ENCODE assay signal across 19 cellular contexts in genomic region chr2:86283461-86284030, GRCh38. TPM values are rescaled to one million over a fixed set of nuclear protein-coding genes. Genes with fewer than 3 reads are reported as not detected.
DNase-seq lines count a peak whose midpoint lies in the region; ATAC-seq and FAIRE-seq lines count a peak whose summit lies in the region.
"Had no signal": no experiment of that assay in that cellular context is flagged by ENCODE, and none has a peak within 500 bp of the region (broad histone marks: within the 10 kb centered on the region; RNA-seq: fewer than 3 reads in every experiment).

No MANE protein-coding gene starts in this region.

- no peak for FAIRE-seq in small intestine (lab: Jason Lieb, UNC)
- FAIRE-seq: D721Med had no signal

- 44 to 67% (median 52%) methylated on average over 4 of the region's 4 CpGs for WGBS in small intestine, 3 donors

- H3K4me3 ChIP-seq in small intestine (ENCODE audit: low read depth in 1 of 2, low read length in 2 of 2): no peak overlapping the region
- H3K4me3 ChIP-seq: colonic mucosa, MG63 had no signal

- DNase-seq in M059J (ENCODE audit: low read depth): peak; percentile 49
- DNase-seq in astrocyte of the hippocampus (ENCODE audit: low read depth, low spot score): peak; percentile 73
- DNase-seq in mesenteric fat pad (ENCODE audit: low spot score): peak; percentile 83
- DNase-seq in small intestine: peak; percentile 27
- no peak for DNase-seq in NCI-H2227 treated with DMSO at 0.1 percent for 48 hours (lab: John Stamatoyannopoulos, UW)
- DNase-seq in HT-29 (ENCODE audit: low spot score): no peak
- DNase-seq: activated CD8-positive, alpha-beta memory T cell treated with anti-CD3 and anti-CD28 coated beads, Interleukin-2, amount 10 ng/mL, durations not matched to agents 7 days and 5 days; activated effector memory CD4-positive, alpha-beta T cell treated with Interleukin-2 at 50 U/mL for 16 hours; colonic mucosa; foreskin melanocyte; MG63; NCI-H1694 treated with DMSO at 0.1 percent for 48 hours; NCI-H446; SIG-M5; stimulated activated CD4-positive, alpha-beta T cell treated with anti-CD3 and anti-CD28 coated beads, Interleukin-4, amount 100 ng/mL, for 4 hours; stimulated activated CD8-positive, alpha-beta memory T cell treated with anti-CD3 and anti-CD28 coated beads, Interleukin-4, amount 100 ng/mL, for 48 hours had no signal

- H3K36me3 ChIP-seq in small intestine (ENCODE audit: control insufficient read depth in 2 of 2, insufficient read depth in 2 of 2, low read length in 2 of 2): no peaks in the 10 kb centered on the region
- H3K36me3 ChIP-seq: colonic mucosa, MG63 had no signal

- no peak for ATAC-seq in GM18909 (IDR thresholded peaks at IDR 0.05; ENCODE audit: poor library complexity, unreplicated experiment)
- ATAC-seq: activated CD4-positive, CD25-positive, alpha-beta regulatory T cell treated with anti-CD3 and anti-CD28 coated beads, Interleukin-2, amount 50 U/mL, for 24 hours; activated CD8-positive, alpha-beta memory T cell treated with anti-CD3 and anti-CD28 coated beads, Interleukin-2, amount 10 ng/mL, durations not matched to agents 7 days and 5 days had no signal

- H3K27me3 ChIP-seq in small intestine (ENCODE audit: control insufficient read depth in 2 of 2, insufficient read depth in 2 of 2, low read length in 2 of 2): no peaks in the 10 kb centered on the region
- H3K27me3 ChIP-seq: colonic mucosa, MG63 had no signal

- H3K4me1 ChIP-seq in small intestine (ENCODE audit: control insufficient read depth in 2 of 2, insufficient read depth in 1 of 2, low read depth in 1 of 2, low read length in 1 of 2): peaks cover 2 to 9% of the 10 kb centered on the region in 2 donors
- H3K4me1 ChIP-seq: colonic mucosa had no signal

- no peak overlapping the region for H3K27ac ChIP-seq in small intestine (ENCODE audit: low read depth in 1 of 2, low read length in 1 of 2)
- H3K27ac ChIP-seq: colonic mucosa had no signal

- H3K9me3 ChIP-seq in small intestine (ENCODE audit: control insufficient read depth, low read depth): no peaks in the 10 kb centered on the region
- H3K9me3 ChIP-seq: colonic mucosa, MG63 had no signal

RNA-seq across cellular contexts. Expression of gene REEP1, which starts 53.9 kb away (rescaled TPM):
- total RNA-seq in M059J (2014; rRNA removed; shearing (Covaris generic)): 2.5 and 3.4 TPM in 2 replicates
- total RNA-seq in mesenteric fat pad: 0.96 TPM
- 10 to 100 TPM in 1 of 3 donors, 1 to 10 TPM in 2; 5.9 to 10.7 (median 6.9) TPM for polyA plus RNA-seq in small intestine
- total RNA-seq in HT-29 (2014; rRNA removed; shearing (Covaris generic)): 0.13 TPM in 1 of 2 replicates, not detected in the other

Comparison
In these comparisons a context has a peak if more than half of its experiments do, and no peak if none do; other contexts are left out.
1. DNase-seq: peak in M059J (single experiment), astrocyte of the hippocampus (single experiment), mesenteric fat pad (single experiment) and small intestine (single experiment); none in NCI-H2227 treated with DMSO at 0.1 percent for 48 hours (single experiment) and HT-29 (single experiment).